Comparison of ENCODE assay signal across 2 cellular contexts in the genomic region with DNA sequence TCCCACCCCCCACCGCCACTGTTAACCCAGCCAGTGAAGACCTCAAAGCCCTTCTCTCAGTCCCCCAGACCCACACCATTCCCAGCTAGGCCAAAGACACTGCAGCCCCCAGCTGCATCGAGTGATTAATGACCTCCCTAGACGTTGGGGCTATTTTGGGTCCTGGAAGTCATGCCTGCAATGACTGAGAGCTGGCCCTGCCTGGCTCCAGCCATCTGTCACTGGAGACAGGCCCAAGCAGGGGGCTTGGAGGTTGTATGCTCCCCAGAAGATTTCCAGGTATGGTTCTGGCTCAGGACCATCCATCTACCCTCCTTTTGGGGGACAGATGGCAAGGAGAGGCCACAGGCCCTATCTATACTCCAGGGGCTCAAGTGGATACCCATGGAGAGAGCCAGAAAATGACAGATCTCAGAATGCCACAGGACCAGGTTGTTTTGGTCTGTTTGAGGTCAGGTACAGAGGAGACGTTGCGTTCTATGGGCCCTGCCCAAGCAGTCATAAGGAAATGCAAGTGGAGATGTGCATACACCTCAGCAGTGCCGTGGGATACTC.
TF ChIP-seq lines count a peak whose summit lies in the region.

No MANE protein-coding gene starts in this region.

TF ChIP-seq in GM23338, 12 proteins besides CTCF, POLR2A, EP300 and RAD21 (continues in another document):
- TF ChIP-seq, protein P1, sequence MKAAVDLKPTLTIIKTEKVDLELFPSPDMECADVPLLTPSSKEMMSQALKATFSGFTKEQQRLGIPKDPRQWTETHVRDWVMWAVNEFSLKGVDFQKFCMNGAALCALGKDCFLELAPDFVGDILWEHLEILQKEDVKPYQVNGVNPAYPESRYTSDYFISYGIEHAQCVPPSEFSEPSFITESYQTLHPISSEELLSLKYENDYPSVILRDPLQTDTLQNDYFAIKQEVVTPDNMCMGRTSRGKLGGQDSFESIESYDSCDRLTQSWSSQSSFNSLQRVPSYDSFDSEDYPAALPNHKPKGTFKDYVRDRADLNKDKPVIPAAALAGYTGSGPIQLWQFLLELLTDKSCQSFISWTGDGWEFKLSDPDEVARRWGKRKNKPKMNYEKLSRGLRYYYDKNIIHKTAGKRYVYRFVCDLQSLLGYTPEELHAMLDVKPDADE (IDR thresholded peaks at IDR 0.05): no peak
- TF ChIP-seq STAT1 (IDR thresholded peaks at IDR 0.05; ENCODE audit: unreplicated experiment): no peak
- TF ChIP-seq ZNF114 (CRISPR knock-in tag; IDR thresholded peaks at IDR 0.05): no peak
- TF ChIP-seq POLR2AphosphoS5 (IDR thresholded peaks at IDR 0.05; ENCODE audit: low read depth): no peak
- no peak for TF ChIP-seq EZH2phosphoT487 (IDR thresholded peaks at IDR 0.05; ENCODE audit: unreplicated experiment)
- TF ChIP-seq, protein P2, sequence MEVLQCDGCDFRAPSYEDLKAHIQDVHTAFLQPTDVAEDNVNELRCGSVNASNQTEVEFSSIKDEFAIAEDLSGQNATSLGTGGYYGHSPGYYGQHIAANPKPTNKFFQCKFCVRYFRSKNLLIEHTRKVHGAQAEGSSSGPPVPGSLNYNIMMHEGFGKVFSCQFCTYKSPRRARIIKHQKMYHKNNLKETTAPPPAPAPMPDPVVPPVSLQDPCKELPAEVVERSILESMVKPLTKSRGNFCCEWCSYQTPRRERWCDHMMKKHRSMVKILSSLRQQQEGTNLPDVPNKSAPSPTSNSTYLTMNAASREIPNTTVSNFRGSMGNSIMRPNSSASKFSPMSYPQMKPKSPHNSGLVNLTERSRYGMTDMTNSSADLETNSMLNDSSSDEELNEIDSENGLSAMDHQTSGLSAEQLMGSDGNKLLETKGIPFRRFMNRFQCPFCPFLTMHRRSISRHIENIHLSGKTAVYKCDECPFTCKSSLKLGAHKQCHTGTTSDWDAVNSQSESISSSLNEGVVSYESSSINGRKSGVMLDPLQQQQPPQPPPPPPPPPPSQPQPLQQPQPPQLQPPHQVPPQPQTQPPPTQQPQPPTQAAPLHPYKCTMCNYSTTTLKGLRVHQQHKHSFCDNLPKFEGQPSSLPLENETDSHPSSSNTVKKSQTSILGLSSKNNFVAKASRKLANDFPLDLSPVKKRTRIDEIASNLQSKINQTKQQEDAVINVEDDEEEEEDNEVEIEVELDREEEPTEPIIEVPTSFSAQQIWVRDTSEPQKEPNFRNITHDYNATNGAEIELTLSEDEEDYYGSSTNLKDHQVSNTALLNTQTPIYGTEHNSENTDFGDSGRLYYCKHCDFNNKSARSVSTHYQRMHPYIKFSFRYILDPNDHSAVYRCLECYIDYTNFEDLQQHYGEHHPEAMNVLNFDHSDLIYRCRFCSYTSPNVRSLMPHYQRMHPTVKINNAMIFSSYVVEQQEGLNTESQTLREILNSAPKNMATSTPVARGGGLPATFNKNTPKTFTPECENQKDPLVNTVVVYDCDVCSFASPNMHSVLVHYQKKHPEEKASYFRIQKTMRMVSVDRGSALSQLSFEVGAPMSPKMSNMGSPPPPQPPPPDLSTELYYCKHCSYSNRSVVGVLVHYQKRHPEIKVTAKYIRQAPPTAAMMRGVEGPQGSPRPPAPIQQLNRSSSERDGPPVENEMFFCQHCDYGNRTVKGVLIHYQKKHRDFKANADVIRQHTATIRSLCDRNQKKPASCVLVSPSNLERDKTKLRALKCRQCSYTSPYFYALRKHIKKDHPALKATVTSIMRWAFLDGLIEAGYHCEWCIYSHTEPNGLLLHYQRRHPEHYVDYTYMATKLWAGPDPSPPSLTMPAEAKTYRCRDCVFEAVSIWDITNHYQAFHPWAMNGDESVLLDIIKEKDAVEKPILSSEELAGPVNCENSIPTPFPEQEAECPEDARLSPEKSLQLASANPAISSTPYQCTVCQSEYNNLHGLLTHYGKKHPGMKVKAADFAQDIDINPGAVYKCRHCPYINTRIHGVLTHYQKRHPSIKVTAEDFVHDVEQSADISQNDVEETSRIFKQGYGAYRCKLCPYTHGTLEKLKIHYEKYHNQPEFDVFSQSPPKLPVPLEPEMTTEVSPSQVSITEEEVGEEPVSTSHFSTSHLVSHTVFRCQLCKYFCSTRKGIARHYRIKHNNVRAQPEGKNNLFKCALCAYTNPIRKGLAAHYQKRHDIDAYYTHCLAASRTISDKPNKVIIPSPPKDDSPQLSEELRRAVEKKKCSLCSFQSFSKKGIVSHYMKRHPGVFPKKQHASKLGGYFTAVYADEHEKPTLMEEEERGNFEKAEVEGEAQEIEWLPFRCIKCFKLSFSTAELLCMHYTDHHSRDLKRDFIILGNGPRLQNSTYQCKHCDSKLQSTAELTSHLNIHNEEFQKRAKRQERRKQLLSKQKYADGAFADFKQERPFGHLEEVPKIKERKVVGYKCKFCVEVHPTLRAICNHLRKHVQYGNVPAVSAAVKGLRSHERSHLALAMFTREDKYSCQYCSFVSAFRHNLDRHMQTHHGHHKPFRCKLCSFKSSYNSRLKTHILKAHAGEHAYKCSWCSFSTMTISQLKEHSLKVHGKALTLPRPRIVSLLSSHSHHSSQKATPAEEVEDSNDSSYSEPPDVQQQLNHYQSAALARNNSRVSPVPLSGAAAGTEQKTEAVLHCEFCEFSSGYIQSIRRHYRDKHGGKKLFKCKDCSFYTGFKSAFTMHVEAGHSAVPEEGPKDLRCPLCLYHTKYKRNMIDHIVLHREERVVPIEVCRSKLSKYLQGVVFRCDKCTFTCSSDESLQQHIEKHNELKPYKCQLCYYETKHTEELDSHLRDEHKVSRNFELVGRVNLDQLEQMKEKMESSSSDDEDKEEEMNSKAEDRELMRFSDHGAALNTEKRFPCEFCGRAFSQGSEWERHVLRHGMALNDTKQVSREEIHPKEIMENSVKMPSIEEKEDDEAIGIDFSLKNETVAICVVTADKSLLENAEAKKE (CRISPR knock-in tag; IDR thresholded peaks at IDR 0.05): no peak
- TF ChIP-seq EZH2 (IDR thresholded peaks at IDR 0.05; ENCODE audit: low read depth, unreplicated experiment): no peak
- no peak for TF ChIP-seq CREB1 (CRISPR knock-in tag; IDR thresholded peaks at IDR 0.05; ENCODE audit: low read depth)
- no peak for TF ChIP-seq JUNB (IDR thresholded peaks at IDR 0.05; ENCODE audit: unreplicated experiment)

TF ChIP-seq in H1, 55 proteins besides CTCF, POLR2A, EP300 and RAD21:
- TF ChIP-seq, protein P3, sequence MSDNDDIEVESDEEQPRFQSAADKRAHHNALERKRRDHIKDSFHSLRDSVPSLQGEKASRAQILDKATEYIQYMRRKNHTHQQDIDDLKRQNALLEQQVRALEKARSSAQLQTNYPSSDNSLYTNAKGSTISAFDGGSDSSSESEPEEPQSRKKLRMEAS (IDR thresholded peaks at IDR 0.05): no peak
- TF ChIP-seq RNF2 (IDR thresholded peaks at IDR 0.05; ENCODE audit: borderline replicate concordance, low read depth, low read length, missing control alignments, poor library complexity, severe bottlenecking): no peak
- TF ChIP-seq KDM5A (IDR thresholded peaks at IDR 0.05; ENCODE audit: low read length): no peak
- TF ChIP-seq MAFK (IDR thresholded peaks at IDR 0.05; ENCODE audit: low read depth, low read length): no peak
TF ChIP-seq in H1: peak in this region for 0.
